In genomic region chr11:33987975-33988580, GRCh38 we compare ENCODE assay signal across 8 cellular contexts.
DNase-seq lines count a peak whose midpoint lies in the region; ATAC-seq and TF ChIP-seq lines count a peak whose summit lies in the region.

No MANE protein-coding gene starts in this region.

- no peak overlapping the region for H3K27ac Mint-ChIP-seq in activated CD8-positive, alpha-beta memory T cell treated with anti-CD3 and anti-CD28 coated beads, Interleukin-2, amount 10 ng/mL, durations not matched to agents 7 days and 5 days

- peaks cover 12% of the 10 kb centered on the region for H3K4me1 Mint-ChIP-seq in activated CD8-positive, alpha-beta memory T cell treated with anti-CD3 and anti-CD28 coated beads, Interleukin-2, amount 10 ng/mL, durations not matched to agents 7 days and 5 days

- CTCF ChIA-PET in activated CD8-positive, alpha-beta memory T cell treated with anti-CD3 and anti-CD28 coated beads, Interleukin-2, amount 10 ng/mL, durations not matched to agents 7 days and 5 days (lab: Charles Lee), result interaction anchor here (0.6 to 3.3 kb wide), 35 partner anchors 9 to 509 kb away, joined by 3 to 37 read pairs (median 3); no protein-coding TSS in a partner anchor

- no peaks in the 10 kb centered on the region for H3K36me3 ChIP-seq in mucosa of descending colon (ENCODE audit: low read depth)

- no peak overlapping the region for H3K4me3 Mint-ChIP-seq in activated CD8-positive, alpha-beta memory T cell treated with anti-CD3 and anti-CD28 coated beads, Interleukin-2, amount 10 ng/mL, durations not matched to agents 7 days and 5 days

- H3K9me3 ChIP-seq in mucosa of descending colon, result no peaks in the 10 kb centered on the region

- peaks cover 4% of the 10 kb centered on the region for H3K27me3 Mint-ChIP-seq in activated CD8-positive, alpha-beta memory T cell treated with anti-CD3 and anti-CD28 coated beads, Interleukin-2, amount 10 ng/mL, durations not matched to agents 7 days and 5 days

- peak; percentile 52 for TF ChIP-seq CTCF in mucosa of descending colon (IDR thresholded peaks at IDR 0.05)

- no peaks in the 10 kb centered on the region for H3K36me3 Mint-ChIP-seq in activated CD8-positive, alpha-beta memory T cell treated with anti-CD3 and anti-CD28 coated beads, Interleukin-2, amount 10 ng/mL, durations not matched to agents 7 days and 5 days

- H3K4me1 ChIP-seq in mucosa of descending colon (ENCODE audit: low read depth), result no peaks in the 10 kb centered on the region

- ATAC-seq in HG03442 (IDR thresholded peaks at IDR 0.05; ENCODE audit: unreplicated experiment) (peak; percentile 60), mucosa of descending colon (peak; percentile 81), GM21515 (IDR thresholded peaks at IDR 0.05; ENCODE audit: unreplicated experiment) (no peak)
- peak; percentile 89 for ATAC-seq in activated CD8-positive, alpha-beta memory T cell treated with anti-CD3 and anti-CD28 coated beads, Interleukin-2, amount 10 ng/mL, durations not matched to agents 7 days and 5 days

- intact Hi-C loops in mucosa of descending colon (cut with DNase I, micrococcal nuclease), result no loop called here

- no peaks in the 10 kb centered on the region for H3K9me3 Mint-ChIP-seq in activated CD8-positive, alpha-beta memory T cell treated with anti-CD3 and anti-CD28 coated beads, Interleukin-2, amount 10 ng/mL, durations not matched to agents 7 days and 5 days (ENCODE audit: low read depth)

- no peak overlapping the region for H3K4me3 ChIP-seq in mucosa of descending colon

- peak; percentile 69 for DNase-seq in DMS153 treated with DMSO at 0.1 percent for 48 hours (lab: John Stamatoyannopoulos, UW; ENCODE audit: unreplicated experiment)
- peak; percentile 60 for DNase-seq in NOMO-1 treated with dmso at 0.1 percent for 144 hours (lab: John Stamatoyannopoulos, UW; ENCODE audit: unreplicated experiment)
- peak; percentile 83 for DNase-seq in activated CD8-positive, alpha-beta memory T cell treated with anti-CD3 and anti-CD28 coated beads, Interleukin-2, amount 10 ng/mL, durations not matched to agents 7 days and 5 days
- DNase-seq in epidermal melanocyte (ENCODE audit: insufficient read length, low spot score), result peak; percentile 39
- DNase-seq in mucosa of descending colon, result peak in 2 of 3 donors; percentile 60 to 81
- peak; percentile 53 for DNase-seq in stimulated activated CD8-positive, alpha-beta memory T cell treated with anti-CD3 and anti-CD28 coated beads, Interleukin-4, amount 100 ng/mL, for 24 hours (ENCODE audit: low read depth)
